In the genomic region with DNA sequence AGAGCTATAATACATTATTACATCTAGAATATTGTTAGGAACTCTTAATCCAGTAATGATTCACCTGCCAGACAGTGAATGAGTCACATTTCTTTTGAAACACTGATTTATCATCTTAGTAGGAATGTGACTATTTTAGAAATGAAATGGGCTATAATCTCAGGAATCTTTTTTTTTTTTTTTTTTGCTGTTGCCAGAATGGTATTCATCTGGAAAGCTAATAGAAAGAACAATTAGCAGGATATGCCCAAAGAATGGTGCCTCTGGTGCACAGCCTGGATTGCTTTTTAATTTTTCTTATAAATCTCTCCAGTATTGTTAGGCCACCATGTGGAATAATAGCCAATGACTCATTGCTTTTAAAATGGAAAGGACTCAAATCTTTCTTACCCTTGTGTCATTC, we compare ENCODE assay signal across 23 cellular contexts.
DNase-seq lines count a peak whose midpoint lies in the region; ATAC-seq and TF ChIP-seq lines count a peak whose summit lies in the region.
"Had no signal": no experiment of that assay in that cellular context is flagged by ENCODE, and none has a peak within 500 bp of the region (broad histone marks: within the 10 kb centered on the region; RNA-seq: fewer than 3 reads in every experiment).

No MANE protein-coding gene starts in this region.

- no peak overlapping the region for H2AFZ ChIP-seq in mammary epithelial cell (ENCODE audit: low read depth, low read length)
- H2AFZ ChIP-seq: neural progenitor cell had no signal

- no peak overlapping the region for H3K4me2 ChIP-seq in mammary epithelial cell (ENCODE audit: insufficient read depth, low read depth, low read length)
- H3K4me2 ChIP-seq: neural progenitor cell had no signal

- BruUV-seq in A673 (replicated peaks; lab: Mats Ljungman, UMichigan): no TSS peak
- no TSS peak for BruUV-seq in mammary epithelial cell (replicated peaks; lab: Mats Ljungman, UMichigan)

- H3K9ac ChIP-seq in mammary epithelial cell (ENCODE audit: insufficient read depth, low read length): no peak overlapping the region
- H3K9ac ChIP-seq: neural progenitor cell had no signal

- POLR2A ChIA-PET in A673 (lab: Charles Lee; ENCODE audit: low non-redundant PET): no interaction called here

- TF ChIP-seq CTCF in A673 (conservative IDR thresholded peaks at IDR 0.05; ENCODE audit: low read depth, low read length) (no peak), mammary epithelial cell (conservative IDR thresholded peaks at IDR 0.05 in 1 of 2, IDR thresholded peaks at IDR 0.05 in 1 of 2; ENCODE audit: extremely low read depth in 1 of 2, insufficient read depth in 1 of 2, low read depth in 1 of 2, low read length in 2 of 2) (no peak), vagina (IDR thresholded peaks at IDR 0.05) (no peak)

- dilution Hi-C loops in mammary epithelial cell (cut with HindIII; ENCODE audit: low sequenced_read_pairs): no loop called here

- no peaks in the 10 kb centered on the region for H3K36me3 Mint-ChIP-seq in activated T-cell treated with anti-CD3 and anti-CD28 coated beads, Interleukin-2, amount 50 U/mL, for 24 hours (ENCODE audit: low read depth)
- H3K36me3 Mint-ChIP-seq: activated naive CD8-positive, alpha-beta T cell treated with anti-CD3 and anti-CD28 coated beads, Interleukin-2, amount 10 ng/mL, durations not matched to agents 7 days and 5 days; CD4-positive, CD25-positive, alpha-beta regulatory T cell; neural progenitor cell had no signal

- no peak for TF ChIP-seq POLR2A in vagina (IDR thresholded peaks at IDR 0.05)

- no peaks in the 10 kb centered on the region for H3K27me3 Mint-ChIP-seq in activated T-cell treated with anti-CD3 and anti-CD28 coated beads, Interleukin-2, amount 50 U/mL, for 24 hours
- H3K27me3 Mint-ChIP-seq: activated naive CD8-positive, alpha-beta T cell treated with anti-CD3 and anti-CD28 coated beads, Interleukin-2, amount 10 ng/mL, durations not matched to agents 7 days and 5 days; CD4-positive, CD25-positive, alpha-beta regulatory T cell had no signal

- no peak for ATAC-seq in HG02938 (IDR thresholded peaks at IDR 0.05; ENCODE audit: unreplicated experiment)
- ATAC-seq: activated CD4-positive, CD25-positive, alpha-beta regulatory T cell treated with anti-CD3 and anti-CD28 coated beads, Interleukin-2, amount 50 U/mL, for 24 hours; left colon; psoas muscle had no signal

- peaks cover 23% of the 10 kb centered on the region for H3K4me1 ChIP-seq in A673 (ENCODE audit: insufficient read depth, low read length, poor library complexity, severe bottlenecking)
- H3K4me1 ChIP-seq in mammary epithelial cell (ENCODE audit: insufficient read depth, low read length): peaks cover 27% of the 10 kb centered on the region
- H3K4me1 ChIP-seq in vagina: no peaks in the 10 kb centered on the region
- H3K4me1 ChIP-seq: psoas muscle, SJSA1 had no signal

- peaks cover 8% of the 10 kb centered on the region for H3K9me3 Mint-ChIP-seq in activated T-cell treated with anti-CD3 and anti-CD28 coated beads, Interleukin-2, amount 50 U/mL, for 24 hours

- H3K4me3 Mint-ChIP-seq in activated T-cell treated with anti-CD3 and anti-CD28 coated beads, Interleukin-2, amount 50 U/mL, for 24 hours: no peak overlapping the region
- H3K4me3 Mint-ChIP-seq: activated naive CD8-positive, alpha-beta T cell treated with anti-CD3 and anti-CD28 coated beads, Interleukin-2, amount 10 ng/mL, durations not matched to agents 7 days and 5 days; CD4-positive, CD25-positive, alpha-beta regulatory T cell; neural progenitor cell had no signal

- no peaks in the 10 kb centered on the region for H3K36me3 ChIP-seq in A673 (ENCODE audit: insufficient read depth, low read length, poor library complexity, severe bottlenecking)
- no peaks in the 10 kb centered on the region for H3K36me3 ChIP-seq in mammary epithelial cell (ENCODE audit: insufficient read depth, low read length)
- no peaks in the 10 kb centered on the region for H3K36me3 ChIP-seq in vagina
- H3K36me3 ChIP-seq: neural progenitor cell, SJSA1 had no signal

- H3K27ac ChIP-seq in A673 (ENCODE audit: low read depth, low read length, poor library complexity, severe bottlenecking): peak overlapping the region; percentile 21
- peak overlapping the region; percentile 46 for H3K27ac ChIP-seq in mammary epithelial cell (ENCODE audit: insufficient read depth, low read depth, low read length)
- H3K27ac ChIP-seq in vagina: no peak overlapping the region
- H3K27ac ChIP-seq: neural progenitor cell, psoas muscle, SJSA1 had no signal

- CTCF ChIA-PET in A673 (lab: Charles Lee): interaction anchor here (0.7 kb wide), 1 partner anchor 259 kb away, joined by 6 read pairs; no protein-coding TSS in a partner anchor
- CTCF ChIA-PET in mammary epithelial cell (lab: Charles Lee; ENCODE audit: low non-redundant PET): interaction anchor here (0.5 kb wide), 1 partner anchor 176 kb away, joined by 3 read pairs; no protein-coding TSS in a partner anchor

- no peaks in the 10 kb centered on the region for H3K4me1 Mint-ChIP-seq in activated T-cell treated with anti-CD3 and anti-CD28 coated beads, Interleukin-2, amount 50 U/mL, for 24 hours (ENCODE audit: low read depth)
- H3K4me1 Mint-ChIP-seq: activated naive CD8-positive, alpha-beta T cell treated with anti-CD3 and anti-CD28 coated beads, Interleukin-2, amount 10 ng/mL, durations not matched to agents 7 days and 5 days; CD4-positive, CD25-positive, alpha-beta regulatory T cell; neural progenitor cell had no signal

- H3K79me2 ChIP-seq in mammary epithelial cell (ENCODE audit: insufficient read depth, low read length): no peaks in the 10 kb centered on the region

- no peak overlapping the region for H3K27ac Mint-ChIP-seq in activated T-cell treated with anti-CD3 and anti-CD28 coated beads, Interleukin-2, amount 50 U/mL, for 24 hours
- H3K27ac Mint-ChIP-seq: activated naive CD8-positive, alpha-beta T cell treated with anti-CD3 and anti-CD28 coated beads, Interleukin-2, amount 10 ng/mL, durations not matched to agents 7 days and 5 days; CD4-positive, CD25-positive, alpha-beta regulatory T cell; neural progenitor cell had no signal

- H4K20me1 ChIP-seq in mammary epithelial cell (ENCODE audit: insufficient read depth, low read length): no peaks in the 10 kb centered on the region

- H3K4me3 ChIP-seq in A673 (ENCODE audit: low read depth, low read length, poor library complexity, severe bottlenecking) (no peak overlapping the region), mammary epithelial cell (replicated peaks in 1 of 3; ENCODE audit: insufficient read depth in 1 of 3, low read depth in 2 of 3, low read length in 3 of 3) (no peak overlapping the region), vagina (no peak overlapping the region)
- H3K4me3 ChIP-seq: neural progenitor cell, psoas muscle, SJSA1 had no signal

- H3K9me3 ChIP-seq in A673 (ENCODE audit: low read depth, low read length, poor library complexity, severe bottlenecking): peaks cover 5% of the 10 kb centered on the region
- H3K9me3 ChIP-seq in mammary epithelial cell (replicated peaks; ENCODE audit: insufficient read depth, low read length): no peaks in the 10 kb centered on the region
- H3K9me3 ChIP-seq in vagina: no peaks in the 10 kb centered on the region
- H3K9me3 ChIP-seq: psoas muscle, SJSA1 had no signal

- DNase-seq in A673 (ENCODE audit: low spot score): peak; percentile 84
- DNase-seq in LHCN-M2 (ENCODE audit: low read depth): peak; percentile 90
- DNase-seq in mammary epithelial cell: peak; percentile 78
- peak; percentile 82 for DNase-seq in kidney glomerular epithelial cell (lab: John Stamatoyannopoulos, UW)
- no peak for DNase-seq in vagina (ENCODE audit: extremely low spot score in 2 of 2)
- no peak for DNase-seq in activated CD8-positive, alpha-beta memory T cell treated with anti-CD3 and anti-CD28 coated beads, Interleukin-2, amount 50 U/mL, for 4 hours
- DNase-seq in activated T-cell treated with anti-CD3 and anti-CD28 coated beads, Interleukin-2, amount 50 U/mL, for 24 hours: no peak
- DNase-seq: activated naive CD8-positive, alpha-beta T cell treated with anti-CD3 and anti-CD28 coated beads, Interleukin-2, amount 10 ng/mL, durations not matched to agents 7 days and 5 days; CD4-positive, CD25-positive, alpha-beta regulatory T cell; DMS53; effector CD4-positive, alpha-beta T cell; hypothalamus; left colon; midbrain; NCI-H2029 treated with DMSO at 0.1 percent for 48 hours; NCI-H510A; psoas muscle; stimulated activated CD4-positive, alpha-beta T cell treated with anti-CD3 and anti-CD28 coated beads, Interleukin-12 subunit alpha, Interleukin-12 subunit beta, amount 100 ng/mL, for 4 hours; T-helper 2 cell had no signal

- no peaks in the 10 kb centered on the region for H3K27me3 ChIP-seq in A673 (replicated peaks; ENCODE audit: insufficient read depth, low read depth, low read length, poor library complexity)
- H3K27me3 ChIP-seq in mammary epithelial cell (ENCODE audit: insufficient read depth, low read length): no peaks in the 10 kb centered on the region
- H3K27me3 ChIP-seq in vagina: no peaks in the 10 kb centered on the region
- H3K27me3 ChIP-seq: neural progenitor cell, SJSA1 had no signal

- in situ Hi-C loops in mammary epithelial cell (cut with MboI; ENCODE audit: low sequenced_read_pairs in 2 of 2): no loop called here

- intact Hi-C loops in A673 (cut with micrococcal nuclease; ENCODE audit: unreplicated experiment): loop anchor here (2.0 kb wide), 1 partner anchor 90 kb away; no protein-coding TSS in a partner anchor
- intact Hi-C loops in mammary epithelial cell (cut with micrococcal nuclease): loop anchor here (5.0 kb wide), 1 partner anchor 36 kb away; no protein-coding TSS in a partner anchor
- intact Hi-C loops in vagina (cut with DNase I): no loop called here

Comparison
In these comparisons a context has a peak if more than half of its experiments do, and no peak if none do; other contexts are left out.
1. DNase-seq: peak in A673 (single experiment), LHCN-M2 (single experiment), mammary epithelial cell (single experiment) and kidney glomerular epithelial cell (single experiment); none in vagina (0 of 2), activated CD8-positive, alpha-beta memory T cell treated with anti-CD3 and anti-CD28 coated beads, Interleukin-2, amount 50 U/mL, for 4 hours (single experiment) and activated T-cell treated with anti-CD3 and anti-CD28 coated beads, Interleukin-2, amount 50 U/mL, for 24 hours (single experiment).